In the genomic region with DNA sequence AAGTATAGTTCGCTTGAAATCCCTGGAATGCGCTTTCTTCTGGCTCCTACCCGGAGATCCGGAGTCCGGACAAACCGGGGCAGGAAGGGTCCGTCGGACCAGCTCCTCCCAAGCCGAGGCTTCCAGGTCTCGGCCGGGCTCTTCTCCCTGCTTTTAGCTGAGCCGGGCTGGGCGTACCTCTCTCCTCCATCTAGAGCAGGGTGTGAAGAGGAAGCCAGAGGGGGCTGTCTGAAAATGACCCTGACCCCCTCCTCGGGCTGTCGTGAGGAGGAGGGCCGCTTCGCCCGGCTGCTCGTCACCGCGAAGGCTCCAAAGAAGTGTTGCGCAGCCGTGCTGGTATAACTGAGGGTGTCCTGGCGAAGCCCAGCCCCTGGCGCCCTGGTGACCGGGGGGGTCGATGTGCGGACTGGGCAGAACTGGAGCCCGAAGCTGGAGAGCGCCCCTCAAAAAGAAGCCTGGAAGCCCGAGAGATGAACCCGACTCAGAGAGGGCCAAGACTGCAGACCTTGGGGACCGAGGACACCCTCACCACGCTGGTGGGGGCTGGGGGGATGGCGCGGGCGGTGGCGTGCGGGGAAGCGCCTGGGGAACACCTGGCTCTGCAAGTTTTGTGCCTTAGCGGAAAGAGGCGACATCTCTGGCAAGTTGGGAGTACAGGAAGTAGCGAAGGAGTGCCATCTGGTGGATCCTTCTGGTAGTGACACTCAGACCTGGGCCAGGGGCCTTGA, we compare ENCODE assay signal across 8 cellular contexts. TPM values are rescaled to one million over a fixed set of nuclear protein-coding genes. Genes with fewer than 3 reads are reported as not detected.
A peak's percentile ranks its signal among the peaks of the same experiment; 100 is the strongest.
DNase-seq lines count a peak whose midpoint lies in the region; ATAC-seq and TF ChIP-seq lines count a peak whose summit lies in the region.

No MANE protein-coding gene starts in this region.

- TF ChIP-seq CTCF in endodermal cell (conservative IDR thresholded peaks at IDR 0.05) (peak; percentile 90), mesothelial cell of epicardium (IDR thresholded peaks at IDR 0.05; ENCODE audit: unreplicated experiment) (peak; percentile 90)

- peaks cover 63% of the 10 kb centered on the region for H3K27me3 Mint-ChIP-seq in endodermal cell (ENCODE audit: insufficient read depth)
- peaks cover 57% of the 10 kb centered on the region for H3K27me3 Mint-ChIP-seq in mesothelial cell of epicardium (ENCODE audit: low read depth)

- no peaks in the 10 kb centered on the region for H3K9me3 ChIP-seq in endodermal cell (ENCODE audit: control insufficient read depth, low read length)

- peak; percentile 81 for DNase-seq in G401 (ENCODE audit: low spot score)
- peak; percentile 54 for DNase-seq in NCI-H82 treated with DMSO at 0.1 percent for 48 hours (lab: John Stamatoyannopoulos, UW; ENCODE audit: unreplicated experiment)
- DNase-seq in activated CD8-positive, alpha-beta memory T cell treated with anti-CD3 and anti-CD28 coated beads for 24 hours, result peak; percentile 90
- peak; percentile 96 for DNase-seq in endodermal cell
- DNase-seq in mesothelial cell of epicardium (ENCODE audit: low spot score in 2 of 2, unreplicated experiment in 2 of 2), result peak; percentile 63 to 86
- peak; percentile 40 for DNase-seq in stimulated activated CD8-positive, alpha-beta memory T cell treated with anti-CD3 and anti-CD28 coated beads, Interleukin-15, amount 100 ng/mL, for 24 hours (ENCODE audit: low read depth)

- no peaks in the 10 kb centered on the region for H3K9me3 Mint-ChIP-seq in endodermal cell
- H3K9me3 Mint-ChIP-seq in mesothelial cell of epicardium, result no peaks in the 10 kb centered on the region

- H3K36me3 Mint-ChIP-seq in endodermal cell (ENCODE audit: low read depth), result no peaks in the 10 kb centered on the region
- H3K36me3 Mint-ChIP-seq in mesothelial cell of epicardium, result no peaks in the 10 kb centered on the region

- 0% methylated on average over 16 to 43 of the region's 43 CpGs for WGBS in endodermal cell (ENCODE audit: insufficient coverage in 1 of 2, insufficient read length in 1 of 2), 2 experiments

- H3K27ac Mint-ChIP-seq in endodermal cell (no peak overlapping the region), mesothelial cell of epicardium (peak overlapping the region; percentile 77)

- peak; percentile 44 for ATAC-seq in HG03342 (IDR thresholded peaks at IDR 0.05; ENCODE audit: unreplicated experiment)
- ATAC-seq in HG03571 (IDR thresholded peaks at IDR 0.05; ENCODE audit: unreplicated experiment), result no peak

- H3K9ac ChIP-seq in endodermal cell (ENCODE audit: extremely low read depth, low read length, poor library complexity, severe bottlenecking), result no peak overlapping the region

- H3K4me1 ChIP-seq in endodermal cell (ENCODE audit: control insufficient read depth, insufficient read depth, low read length), result no peaks in the 10 kb centered on the region

- H3K27ac ChIP-seq in endodermal cell (ENCODE audit: low read depth, low read length), result no peak overlapping the region

- in situ Hi-C loops in G401 (cut with HindIII; ENCODE audit: low sequenced_read_pairs), result no loop called here

- H3K4me3 ChIP-seq in endodermal cell (ENCODE audit: low read length), result peak overlapping the region; percentile 85

- H3K4me1 Mint-ChIP-seq in endodermal cell (peaks cover 15% of the 10 kb centered on the region), mesothelial cell of epicardium (peaks cover 40% of the 10 kb centered on the region)

- H3K4me3 Mint-ChIP-seq in endodermal cell (peak overlapping the region; percentile 67), mesothelial cell of epicardium (peak overlapping the region; percentile 82)

- peaks cover 61% of the 10 kb centered on the region for H3K27me3 ChIP-seq in endodermal cell (ENCODE audit: control insufficient read depth, insufficient read depth, low read length, poor library complexity, severe bottlenecking)

- no peaks in the 10 kb centered on the region for H3K36me3 ChIP-seq in endodermal cell (ENCODE audit: control insufficient read depth, insufficient read depth, low read length)

RNA-seq across cellular contexts. Expression of gene KAZALD1, which starts 5.7 kb away (rescaled TPM):
- total RNA-seq in G401 (2014; rRNA removed; shearing (Covaris generic)), result 105 and 145 TPM in 2 replicates
- total RNA-seq in endodermal cell, result 10 to 100 TPM in 1 of 2 donors, 1 to 10 TPM in 1; 5.2 to 10.0 TPM
- polyA plus RNA-seq in endodermal cell (2013, experiment 1 of 2), result 3.3 TPM
- polyA plus RNA-seq in endodermal cell (2013, experiment 2 of 2), result 3.4 TPM
- 15.9 to 17.5 TPM (median 16.8 TPM) in 3 replicates for total RNA-seq in mesothelial cell of epicardium

RNA-seq across cellular contexts. Expression of gene SFXN3, which starts 36.5 kb away (rescaled TPM):
- total RNA-seq in G401 (2014; rRNA removed; shearing (Covaris generic)), result 58.9 and 65.7 TPM in 2 replicates
- total RNA-seq in endodermal cell (1 to 10 TPM; 1.8 to 2.1 TPM), mesothelial cell of epicardium (14.8 to 17.4 TPM (median 17.1 TPM) in 3 replicates)
- 3.2 TPM for polyA plus RNA-seq in endodermal cell (2013, experiment 1 of 2)
- polyA plus RNA-seq in endodermal cell (2013, experiment 2 of 2), result 4.1 TPM

RNA-seq across cellular contexts. Expression of gene PDZD7, which starts 36.6 kb away (rescaled TPM):
- 2.4 and 4.5 TPM in 2 replicates for total RNA-seq in G401 (2014; rRNA removed; shearing (Covaris generic))
- 1 to 10 TPM in 1 of 2 donors, under 1 TPM in 1; 0.49 to 1.1 TPM for total RNA-seq in endodermal cell
- polyA plus RNA-seq in endodermal cell (2013, experiment 1 of 2), result 0.53 TPM
- 0.50 TPM for polyA plus RNA-seq in endodermal cell (2013, experiment 2 of 2)
- 1.2 to 1.8 TPM (median 1.8 TPM) in 3 replicates for total RNA-seq in mesothelial cell of epicardium

Comparison
In these comparisons a context has a peak if more than half of its experiments do, and no peak if none do; other contexts are left out.
1. DNase-seq: peak in every context shown above with its lines; median percentile 96 in endodermal cell; 90 in activated CD8-positive, alpha-beta memory T cell treated with anti-CD3 and anti-CD28 coated beads for 24 hours; 81 in G401; 74 in mesothelial cell of epicardium; 54 in NCI-H82 treated with DMSO at 0.1 percent for 48 hours; 40 in stimulated activated CD8-positive, alpha-beta memory T cell treated with anti-CD3 and anti-CD28 coated beads, Interleukin-15, amount 100 ng/mL, for 24 hours.